Comparison of ENCODE assay signal across 27 cellular contexts in genomic region chr9:115938479-115938878, GRCh38.
"Had no signal": no experiment of that assay in that cellular context is flagged by ENCODE, and none has a peak within 500 bp of the region (broad histone marks: within the 10 kb centered on the region; RNA-seq: fewer than 3 reads in every experiment).

No MANE protein-coding gene starts in this region.

- H3K9me3 ChIP-seq: adrenal gland, ascending aorta, gastroesophageal sphincter, right atrium auricular region, suprapubic skin, tibial artery, upper lobe of right lung had no signal

- H3K4me2 ChIP-seq: hepatocyte had no signal

- H3K27me3 Mint-ChIP-seq: activated naive CD8-positive, alpha-beta T cell treated with anti-CD3 and anti-CD28 coated beads for 36 hours had no signal

- H3K9me3 Mint-ChIP-seq: activated naive CD4-positive, alpha-beta T cell treated with anti-CD3 and anti-CD28 coated beads for 36 hours; activated naive CD8-positive, alpha-beta T cell treated with anti-CD3 and anti-CD28 coated beads for 36 hours; neural crest cell had no signal

- H3K4me3 Mint-ChIP-seq: activated naive CD4-positive, alpha-beta T cell treated with anti-CD3 and anti-CD28 coated beads for 36 hours; activated naive CD8-positive, alpha-beta T cell treated with anti-CD3 and anti-CD28 coated beads for 36 hours; naive thymus-derived CD8-positive, alpha-beta T cell; neural crest cell; T-helper 1 cell treated with Interleukin-12 subunit alpha and Interleukin-12 subunit beta and Interleukin-4 antibody, amounts not matched to agents 30 μg/mL and 1 μg/mL, for 36 hours had no signal

- H3K36me3 Mint-ChIP-seq: activated naive CD8-positive, alpha-beta T cell treated with anti-CD3 and anti-CD28 coated beads for 36 hours; naive thymus-derived CD8-positive, alpha-beta T cell had no signal

- H3K4me3 ChIP-seq: adrenal gland, ascending aorta, gastroesophageal sphincter, hepatocyte, right atrium auricular region, spleen, suprapubic skin, tibial artery, upper lobe of right lung had no signal

- H3K4me1 ChIP-seq: adrenal gland, spleen, suprapubic skin, upper lobe of right lung had no signal

- H3K79me2 ChIP-seq: hepatocyte had no signal

- ATAC-seq: esophagus mucosa; gastroesophageal sphincter; naive thymus-derived CD8-positive, alpha-beta T cell; upper lobe of right lung had no signal

- H3K27ac ChIP-seq: adrenal gland, ascending aorta, gastroesophageal sphincter, hepatocyte, spleen, suprapubic skin, tibial artery, upper lobe of right lung, VCaP had no signal

- H2AFZ ChIP-seq: hepatocyte had no signal

- H3K27me3 ChIP-seq: adrenal gland, ascending aorta, gastroesophageal sphincter, hepatocyte, right atrium auricular region, spleen, suprapubic skin, tibial artery, upper lobe of right lung had no signal

- DNase-seq: activated CD4-positive, alpha-beta T cell treated with anti-CD3 and anti-CD28 coated beads for 4 hours; activated CD4-positive, alpha-beta T cell treated with anti-CD3 and anti-CD28 coated beads, Interleukin-2, amount 50 U/mL, for 4 hours; activated CD8-positive, alpha-beta memory T cell treated with anti-CD3 and anti-CD28 coated beads for 24 hours; activated effector memory CD4-positive, alpha-beta T cell treated with anti-CD3 and anti-CD28 coated beads, Interleukin-2, amount 50 U/mL, for 16 hours; activated naive CD4-positive, alpha-beta T cell treated with anti-CD3 and anti-CD28 coated beads for 36 hours; activated naive CD8-positive, alpha-beta T cell treated with anti-CD3 and anti-CD28 coated beads for 36 hours; adrenal gland; central memory CD4-positive, alpha-beta T cell; islet precursor cell; left cardiac atrium; left ventricle myocardium superior; naive thymus-derived CD8-positive, alpha-beta T cell; nucleus accumbens; spleen; stimulated activated naive CD4-positive, alpha-beta T cell; T-helper 9 cell; tibial artery; upper lobe of right lung had no signal

- H3K36me3 ChIP-seq: adrenal gland, ascending aorta, gastroesophageal sphincter, right atrium auricular region, spleen, suprapubic skin, tibial artery, upper lobe of right lung had no signal

- H3K27ac Mint-ChIP-seq: activated naive CD4-positive, alpha-beta T cell treated with anti-CD3 and anti-CD28 coated beads for 36 hours; activated naive CD8-positive, alpha-beta T cell treated with anti-CD3 and anti-CD28 coated beads for 36 hours; naive thymus-derived CD8-positive, alpha-beta T cell; T-helper 1 cell treated with Interleukin-12 subunit alpha and Interleukin-12 subunit beta and Interleukin-4 antibody, amounts not matched to agents 30 μg/mL and 1 μg/mL, for 36 hours had no signal

- H3K4me1 Mint-ChIP-seq: activated naive CD8-positive, alpha-beta T cell treated with anti-CD3 and anti-CD28 coated beads for 36 hours; naive thymus-derived CD8-positive, alpha-beta T cell had no signal
